8 cellular contexts compared by ENCODE assay signal in genomic region chr9:128191406-128192046, GRCh38. TPM values are rescaled to one million over a fixed set of nuclear protein-coding genes. Genes with fewer than 3 reads are reported as not detected.
DNase-seq lines count a peak whose midpoint lies in the region; ATAC-seq, FAIRE-seq and TF ChIP-seq lines count a peak whose summit lies in the region.

Gene CIZ1, minus strand, starts transcription at chr9:128191572. Its CDS starts 715 bp downstream, at chr9:128190857.

- FAIRE-seq in HepG2 (lab: Jason Lieb, UNC): no peak

- CTCF ChIA-PET in HepG2 (lab: Yijun Ruan, JAX; ENCODE audit: low intra/inter-chr PET ratio, low total read pairs): interaction anchor here (1.2 kb wide), 1 partner anchor 67 kb away, joined by 3 read pairs; no protein-coding TSS in a partner anchor

- peak; percentile 60 to 77; a peak in 3 of 4 replicates for TF ChIP-seq POLR2A in HepG2 (IDR thresholded peaks at IDR 0.05; ENCODE audit: insufficient read depth in 1 of 2, low read depth in 2 of 2, low read length in 2 of 2)

- H3K79me2 ChIP-seq in HepG2 (ENCODE audit: insufficient read depth, low read length): peaks cover 9% of the 10 kb centered on the region

- POLR2A ChIA-PET in HepG2 (lab: Yijun Ruan, JAX): interaction anchor here (0.7 to 1.3 kb wide), 3 partner anchors 16 to 39 kb away, joined by 3 to 5 read pairs (median 4); partner anchors contain the start of gene BBLN

- H2AFZ ChIP-seq in HepG2 (ENCODE audit: low read length): no peak within 1 kb of the TSS

- H3K36me3 ChIP-seq in HepG2 (replicated peaks in 1 of 2; ENCODE audit: control insufficient read depth in 1 of 2, insufficient read depth in 2 of 2, low read length in 2 of 2): peaks cover 6 to 19% of the 10 kb centered on the region in 2 experiments; a peak in 4 of 5 replicates

- H3K4me3 ChIP-seq in HepG2 (replicated peaks in 1 of 3; ENCODE audit: insufficient read depth in 1 of 3, low read depth in 2 of 3, low read length in 3 of 3): peak within 1 kb of the TSS; percentile 75 to 95 (median 82)

- in situ Hi-C loops in HepG2 (cut with HindIII; ENCODE audit: extremely low pct_ligation_motif_present, low pct_unique_long_range_greater_than_20kb): no loop called here

- H3K4me1 ChIP-seq in HepG2 (ENCODE audit: insufficient read depth, low read length): peaks cover 11% of the 10 kb centered on the region

- DNase-seq in NK-92 treated with Interleukin-12 subunit alpha and Interleukin-12 subunit beta, amount 100 ng/mL, for 24 hours (lab: John Stamatoyannopoulos, UW): peak; percentile 51
- DNase-seq in NK-92 (lab: John Stamatoyannopoulos, UW; ENCODE audit: unreplicated experiment): no peak
- DNase-seq in NCI-H226: peak; percentile 64
- DNase-seq in activated CD4-positive, alpha-beta T cell treated with anti-CD3 and anti-CD28 coated beads for 48 hours: peak; percentile 80
- peak; percentile 68 for DNase-seq in dedifferentiated amniotic fluid mesenchymal stem cell (ENCODE audit: extremely low spot score)
- DNase-seq in HepG2 (ENCODE audit: low spot score): peak; percentile 43
- DNase-seq in stimulated activated CD4-positive, alpha-beta T cell treated with anti-CD3 and anti-CD28 coated beads, Interleukin-4, amount 100 ng/mL, for 24 hours: peak; percentile 74

- BruUV-seq in HepG2 (replicated peaks; lab: Mats Ljungman, UMichigan): no TSS peak

- H3K9me3 ChIP-seq in HepG2 (ENCODE audit: low read length): no peaks in the 10 kb centered on the region

- TF ChIP-seq CTCF in HepG2 (CRISPR knock-in tag; IDR thresholded peaks at IDR 0.05): peak; percentile 81

- intact Hi-C loops in HepG2 (cut with micrococcal nuclease; ENCODE audit: unreplicated experiment): no loop called here

- H3K9ac ChIP-seq in HepG2 (ENCODE audit: insufficient read depth, low read depth, low read length): peak within 1 kb of the TSS; percentile 81

- H3K27me3 ChIP-seq in HepG2 (ENCODE audit: control insufficient read depth in 1 of 2, insufficient read depth in 2 of 2, low read length in 2 of 2): no peaks in the 10 kb centered on the region

- ATAC-seq in HG02885 (IDR thresholded peaks at IDR 0.05; ENCODE audit: poor library complexity, unreplicated experiment) (peak; percentile 78), HepG2 (peak; percentile 96)

- H4K20me1 ChIP-seq in HepG2 (ENCODE audit: insufficient read depth, low read length): no peaks in the 10 kb centered on the region

- TF ChIP-seq EP300 in HepG2 (IDR thresholded peaks at IDR 0.05; ENCODE audit: low read depth in 2 of 2, low read length in 2 of 2) (no peak), HepG2 (CRISPR knock-in tag; IDR thresholded peaks at IDR 0.05; ENCODE audit: borderline replicate concordance) (no peak)

- peak within 1 kb of the TSS; percentile 58 for H3K27ac ChIP-seq in HepG2 (ENCODE audit: extremely low read length, insufficient read depth, low read length)

- WGBS in HepG2 (ENCODE audit: low lambda C conversion rate): 2% methylated on average over 33 of the region's 71 CpGs

- TF ChIP-seq RAD21 in HepG2 (CRISPR knock-in tag; IDR thresholded peaks at IDR 0.05): peak; percentile 61

- H3K4me2 ChIP-seq in HepG2 (ENCODE audit: low read depth, low read length): peak within 1 kb of the TSS; percentile 71

TF ChIP-seq in HepG2, 621 proteins besides CTCF, POLR2A, EP300 and RAD21 (continues in another document):
- TF ChIP-seq GATAD2A (CRISPR knock-in tag; IDR thresholded peaks at IDR 0.05) (0 out of 2 replicates have a peak, but pooled peaks have one; percentile 14), ZNF713 (CRISPR knock-in tag; IDR thresholded peaks at IDR 0.05) (no peak), ZNF549 (CRISPR knock-in tag; IDR thresholded peaks at IDR 0.05) (peak; percentile 79; the same call in 1 of the 2 replicates), UBTF (CRISPR knock-in tag; IDR thresholded peaks at IDR 0.05) (peak; percentile 92), ZFX (CRISPR knock-in tag; IDR thresholded peaks at IDR 0.05; ENCODE audit: low read depth) (peak; percentile 98), SETDB1 (CRISPR knock-in tag; IDR thresholded peaks at IDR 0.05; ENCODE audit: borderline replicate concordance) (no peak), ZBTB20 (CRISPR knock-in tag; IDR thresholded peaks at IDR 0.05; ENCODE audit: borderline replicate concordance, low read depth) (0 out of 2 replicates have a peak, but pooled peaks have one; percentile 40), ZNF335 (CRISPR knock-in tag; IDR thresholded peaks at IDR 0.05) (no peak), ELK4 (CRISPR knock-in tag; IDR thresholded peaks at IDR 0.05; ENCODE audit: borderline replicate concordance) (0 out of 2 replicates have a peak, but pooled peaks have one; percentile 21), ZNF550 (CRISPR knock-in tag; IDR thresholded peaks at IDR 0.05; ENCODE audit: borderline replicate concordance) (no peak), ATF7 (IDR thresholded peaks at IDR 0.05) (no peak), ATF7 (CRISPR knock-in tag; IDR thresholded peaks at IDR 0.05) (no peak), ZNF558 (CRISPR knock-in tag; IDR thresholded peaks at IDR 0.05; ENCODE audit: borderline replicate concordance) (peak; percentile 91; the same call in 1 of the 2 replicates), ZBTB7A (CRISPR knock-in tag; IDR thresholded peaks at IDR 0.05) (peak; percentile 95), MLX (CRISPR knock-in tag; IDR thresholded peaks at IDR 0.05) (no peak; the same call in 1 of the 2 replicates), ZNF274 (CRISPR knock-in tag; IDR thresholded peaks at IDR 0.05) (peak; percentile 81), POLR2AphosphoS5 (IDR thresholded peaks at IDR 0.05; ENCODE audit: low read depth, low read length) (peak; percentile 56; the same call in 1 of the 2 replicates), SOX13 (IDR thresholded peaks at IDR 0.05) (no peak), SOX13 (CRISPR knock-in tag; conservative IDR thresholded peaks at IDR 0.05 in 1 of 2, IDR thresholded peaks at IDR 0.05 in 1 of 2) (no peak), AGO1 (IDR thresholded peaks at IDR 0.05; ENCODE audit: low read depth, low read length, poor library complexity, severe bottlenecking) (no peak)

RNA-seq across cellular contexts. Expression of gene CIZ1, which starts in this region (rescaled TPM):
- 25.8 and 30.6 TPM in 2 replicates for total RNA-seq in HepG2 (2016; rRNA removed; fragmentation: Illumina TruSeq; extraction: Trizol)
- total RNA-seq in HepG2 (2016; cell fraction: cytosol; rRNA removed; fragmentation: Illumina TruSeq; extraction: Trizol; ENCODE audit: low read depth): 36.1 and 38.7 TPM in 2 replicates
- 18.6 and 29.5 TPM in 2 replicates for total RNA-seq in HepG2 (2016; cell fraction: insoluble cytoplasmic fraction; rRNA removed; fragmentation: Illumina TruSeq; extraction: Trizol)
- total RNA-seq in HepG2 (2016; cell fraction: membrane; rRNA removed; fragmentation: Illumina TruSeq; extraction: Trizol): 57.5 and 63.8 TPM in 2 replicates
- 29.5 and 33.7 TPM in 2 replicates for total RNA-seq in HepG2 (2016; cell fraction: nucleus; rRNA removed; fragmentation: Illumina TruSeq; extraction: Trizol)
- 50.3 and 54.7 TPM in 2 replicates for polyA plus RNA-seq in HepG2 (2011; rRNA removed)
- 20.5 and 28.3 TPM in 2 replicates for polyA plus RNA-seq in HepG2 (2011; cell fraction: cytosol; rRNA removed)
- polyA plus RNA-seq in HepG2 (2011; cell fraction: nucleus; rRNA removed): 114 and 121 TPM in 2 replicates
- polyA plus RNA-seq in HepG2 (2012): 52.9 and 73.1 TPM in 2 replicates
- polyA plus RNA-seq in HepG2 (2016; cell fraction: cytosol; fragmentation: Illumina TruSeq; extraction: Trizol; ENCODE audit: low read depth): 70.7 and 77.7 TPM in 2 replicates
- 39.9 and 54.4 TPM in 2 replicates for polyA plus RNA-seq in HepG2 (2016; cell fraction: insoluble cytoplasmic fraction; fragmentation: Illumina TruSeq; extraction: Trizol; ENCODE audit: low read depth)
- 97.4 and 105 TPM in 2 replicates for polyA plus RNA-seq in HepG2 (2016; cell fraction: membrane; fragmentation: Illumina TruSeq; extraction: Trizol; ENCODE audit: low read depth)
- polyA plus RNA-seq in HepG2 (2016; cell fraction: nucleus; fragmentation: Illumina TruSeq; extraction: Trizol; ENCODE audit: insufficient read depth, low read depth): 115 and 119 TPM in 2 replicates
- 51.1 and 193 TPM in 2 replicates for polyA minus RNA-seq in HepG2 (2011; rRNA and poly(A)+ RNA removed; ENCODE audit: low replicate concordance)
- 20.0 and 26.1 TPM in 2 replicates for polyA minus RNA-seq in HepG2 (2011; cell fraction: cytosol; rRNA and poly(A)+ RNA removed)
- polyA minus RNA-seq in HepG2 (2011; cell fraction: nucleus; rRNA and poly(A)+ RNA removed): 18.0 and 23.8 TPM in 2 replicates
